In genomic region chr15:42490743-42491539, GRCh38 we compare ENCODE assay signal across 7 cellular contexts. TPM values are rescaled to one million over a fixed set of nuclear protein-coding genes. Genes with fewer than 3 reads are reported as not detected.
DNase-seq lines count a peak whose midpoint lies in the region; ATAC-seq, FAIRE-seq and TF ChIP-seq lines count a peak whose summit lies in the region.

TSS of gene ZNF106 (minus strand) at chr15:42491141. CDS start at chr15:42472289, 18,852 bp downstream.

- peak within 1 kb of the TSS; percentile 100 for H3K27ac Mint-ChIP-seq in chondrocyte (ENCODE audit: unreplicated experiment)

- no peaks in the 10 kb centered on the region for H3K36me3 Mint-ChIP-seq in chondrocyte (ENCODE audit: low read depth)

- peak; percentile 76 for DNase-seq in NCI-H510A treated with DMSO at 0.1 percent for 48 hours (lab: John Stamatoyannopoulos, UW)
- DNase-seq in activated CD4-positive, alpha-beta T cell treated with anti-CD3 and anti-CD28 coated beads for 24 hours (ENCODE audit: low read depth in 2 of 2): peak; percentile 72 to 76
- no peak for DNase-seq in chondrocyte (ENCODE audit: low spot score)
- DNase-seq in kidney: peak; percentile 95
- DNase-seq in stimulated activated CD4-positive, alpha-beta T cell treated with anti-CD3 and anti-CD28 coated beads, Interleukin-15, amount 100 ng/mL, for 24 hours: peak; percentile 88

- intact Hi-C loops in kidney (cut with DNase I): no loop called here

- H3K9me3 ChIP-seq in kidney (ENCODE audit: control insufficient read depth in 1 of 2, low read length in 2 of 2): no peaks in the 10 kb centered on the region

- peaks cover 49% of the 10 kb centered on the region for H3K4me1 Mint-ChIP-seq in chondrocyte (ENCODE audit: low read depth)

- H3K4me1 ChIP-seq in kidney (ENCODE audit: control insufficient read depth in 1 of 2, insufficient read depth in 1 of 2, low read depth in 1 of 2, low read length in 2 of 2): peaks cover 0 to 12% of the 10 kb centered on the region in 2 donors

- peak; percentile 68 for ATAC-seq in GM18505 (IDR thresholded peaks at IDR 0.05; ENCODE audit: unreplicated experiment)
- peak; percentile 33 for ATAC-seq in HG03378 (IDR thresholded peaks at IDR 0.05; ENCODE audit: unreplicated experiment)

- TF ChIP-seq CTCF in chondrocyte (IDR thresholded peaks at IDR 0.05) (peak; percentile 49), kidney (IDR thresholded peaks at IDR 0.05; ENCODE audit: borderline replicate concordance, extremely low read depth, insufficient read depth) (no peak)

- peak within 1 kb of the TSS; percentile 98 to 100 for H3K9ac ChIP-seq in kidney (ENCODE audit: low read length in 2 of 2)

- H3K4me3 Mint-ChIP-seq in chondrocyte (ENCODE audit: unreplicated experiment): peak within 1 kb of the TSS; percentile 88

- peak within 1 kb of the TSS; percentile 92 to 98 for H3K27ac ChIP-seq in kidney (ENCODE audit: low read depth in 2 of 2, low read length in 2 of 2)

- H3K9me3 Mint-ChIP-seq in chondrocyte (ENCODE audit: low read depth): no peaks in the 10 kb centered on the region

- no peaks in the 10 kb centered on the region for H3K27me3 Mint-ChIP-seq in chondrocyte (ENCODE audit: low read depth)

- H3K4me3 ChIP-seq in kidney (ENCODE audit: low read length in 2 of 2): peak within 1 kb of the TSS; percentile 98 to 99

- peak; percentile 93 for TF ChIP-seq POLR2A in GM18505 (IDR thresholded peaks at IDR 0.05; ENCODE audit: borderline replicate concordance, extremely low read depth, insufficient read depth, insufficient read length)

- no peaks in the 10 kb centered on the region for H3K36me3 ChIP-seq in kidney (ENCODE audit: control insufficient read depth in 1 of 2, insufficient read depth in 2 of 2, low read length in 2 of 2)

- no peak for FAIRE-seq in kidney (lab: Jason Lieb, UNC)

RNA-seq across cellular contexts. Expression of gene ZNF106, which starts in this region (rescaled TPM):
- total RNA-seq in chondrocyte (57.6 to 80.2 TPM (median 58.1 TPM) in 3 replicates), kidney (52.0 TPM)
- polyA plus RNA-seq in kidney (ENCODE audit: insufficient read depth, low read depth, low replicate concordance): 7.2 TPM
